9 cellular contexts compared by ENCODE assay signal in the genomic region with DNA sequence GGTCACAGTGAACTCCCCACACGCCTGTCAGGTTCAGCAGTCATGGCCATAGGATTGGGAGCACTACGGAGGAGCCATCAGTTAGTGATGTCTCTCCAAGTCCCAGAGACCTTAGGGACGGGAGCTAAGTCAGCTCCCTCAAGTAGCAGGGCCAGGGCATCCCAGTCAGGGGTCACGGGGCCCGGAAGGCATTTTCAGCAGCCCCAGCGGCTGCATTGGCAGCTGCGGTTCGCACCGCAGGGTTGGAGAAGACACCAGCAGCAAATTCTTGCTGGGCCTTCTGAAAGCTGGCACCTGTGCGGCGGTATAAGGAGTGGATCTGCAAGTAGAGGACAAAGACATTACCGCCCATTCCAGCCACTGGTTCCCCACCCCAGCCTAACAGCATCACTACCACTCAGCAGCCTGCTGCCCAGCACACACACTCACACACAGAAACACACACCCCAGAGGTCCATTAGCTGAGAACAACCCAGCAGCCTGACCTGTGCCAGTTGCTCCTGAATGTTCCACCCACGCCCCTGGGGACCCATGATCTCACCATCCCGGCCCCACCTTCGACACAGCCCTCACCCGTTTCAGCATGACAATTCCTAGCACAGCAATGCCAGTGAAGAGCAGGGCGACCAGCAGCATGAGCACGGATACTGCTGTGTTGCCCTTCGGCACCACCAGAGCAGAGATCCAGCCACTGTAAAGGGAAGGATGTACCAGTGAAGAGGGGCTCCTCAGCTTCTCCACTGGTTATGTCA. TPM values are rescaled to one million over a fixed set of nuclear protein-coding genes. Genes with fewer than 3 reads are reported as not detected.
DNase-seq lines count a peak whose midpoint lies in the region; ATAC-seq and TF ChIP-seq lines count a peak whose summit lies in the region.
"Had no signal": no experiment of that assay in that cellular context is flagged by ENCODE, and none has a peak within 500 bp of the region (broad histone marks: within the 10 kb centered on the region; RNA-seq: fewer than 3 reads in every experiment).

No MANE protein-coding gene starts in this region.

- no peaks in the 10 kb centered on the region for H3K27me3 Mint-ChIP-seq in neural crest cell (ENCODE audit: low read depth)

- DNase-seq in RWPE2 (ENCODE audit: low spot score) (peak; percentile 66), epithelial cell of prostate (ENCODE audit: low read depth, low spot score) (no peak), neural crest cell (ENCODE audit: low read depth, low spot score) (no peak), activated gamma-delta T cell treated with Interleukin-2 at 50 U/mL for 16 hours (no peak), NCI-H526 (lab: John Stamatoyannopoulos, UW) (no peak), HuH-7.5 (ENCODE audit: low spot score) (no peak), activated gamma-delta T cell (lab: John Stamatoyannopoulos, UW) (no peak)

- H3K36me3 ChIP-seq in BLaER1 (peaks cover 49% of the 10 kb centered on the region), RWPE2 (ENCODE audit: low read depth) (peaks cover 30% of the 10 kb centered on the region)

- peaks cover 54% of the 10 kb centered on the region for H3K4me1 Mint-ChIP-seq in neural crest cell

- peaks cover 19% of the 10 kb centered on the region for H4K20me1 ChIP-seq in BLaER1

- H3K4me1 ChIP-seq in BLaER1: peaks cover 58% of the 10 kb centered on the region
- peaks cover 10% of the 10 kb centered on the region for H3K4me1 ChIP-seq in RWPE2 (ENCODE audit: insufficient read depth, poor library complexity, severe bottlenecking)

- H3K9me3 ChIP-seq in BLaER1 (no peaks in the 10 kb centered on the region), RWPE2 (ENCODE audit: severe bottlenecking) (no peaks in the 10 kb centered on the region)

- peak overlapping the region; percentile 77; the same call in 1 of the 2 replicates for H3K4me3 ChIP-seq in BLaER1
- no peak overlapping the region for H3K4me3 ChIP-seq in RWPE2 (ENCODE audit: severe bottlenecking)

- H3K27me3 ChIP-seq in BLaER1: no peaks in the 10 kb centered on the region
- H3K27me3 ChIP-seq in RWPE2 (ENCODE audit: insufficient read depth, poor library complexity, severe bottlenecking): no peaks in the 10 kb centered on the region

- peak overlapping the region; percentile 82 for H3K9ac ChIP-seq in BLaER1

- no peak for TF ChIP-seq CTCF in RWPE2 (IDR thresholded peaks at IDR 0.05; ENCODE audit: poor library complexity, severe bottlenecking)
- no peak for TF ChIP-seq CTCF in neural crest cell (conservative IDR thresholded peaks at IDR 0.05)

- no peaks in the 10 kb centered on the region for H3K9me3 Mint-ChIP-seq in neural crest cell

- H3K36me3 Mint-ChIP-seq in neural crest cell (ENCODE audit: low read depth): peaks cover 9% of the 10 kb centered on the region

- H3K4me3 Mint-ChIP-seq in neural crest cell: peak overlapping the region; percentile 87

- peak overlapping the region; percentile 99 for H3K4me2 ChIP-seq in BLaER1

- ATAC-seq in RWPE2 (ENCODE audit: low read depth): no peak

- H3K27ac ChIP-seq in BLaER1 (no peak overlapping the region), RWPE2 (ENCODE audit: poor library complexity, severe bottlenecking) (peak overlapping the region; percentile 65), epithelial cell of prostate (peak overlapping the region; percentile 74)

- H3K27ac Mint-ChIP-seq in neural crest cell (ENCODE audit: unreplicated experiment): peak overlapping the region; percentile 14

RNA-seq across cellular contexts. Expression of a gene that starts 1.0 kb away (rescaled TPM):
- 93.1 and 94.3 TPM in 2 replicates for total RNA-seq in neural crest cell

RNA-seq across cellular contexts. Expression of a gene that starts 5.9 kb away (rescaled TPM):
- 68.9 and 75.3 TPM in 2 replicates for total RNA-seq in neural crest cell

RNA-seq across cellular contexts. Expression of a gene that starts 17.0 kb away (rescaled TPM):
- total RNA-seq in neural crest cell: 101 and 104 TPM in 2 replicates

RNA-seq across cellular contexts. Expression of a gene that starts 21.0 kb away (rescaled TPM):
- total RNA-seq in neural crest cell: 20.8 and 22.4 TPM in 2 replicates

RNA-seq across cellular contexts. Expression of a gene that starts 45.0 kb away (rescaled TPM):
- not detected in 2 replicates for total RNA-seq in neural crest cell
- total RNA-seq: kidney epithelial cell had no signal
